Comparison of ENCODE assay signal across 24 cellular contexts in the genomic region with DNA sequence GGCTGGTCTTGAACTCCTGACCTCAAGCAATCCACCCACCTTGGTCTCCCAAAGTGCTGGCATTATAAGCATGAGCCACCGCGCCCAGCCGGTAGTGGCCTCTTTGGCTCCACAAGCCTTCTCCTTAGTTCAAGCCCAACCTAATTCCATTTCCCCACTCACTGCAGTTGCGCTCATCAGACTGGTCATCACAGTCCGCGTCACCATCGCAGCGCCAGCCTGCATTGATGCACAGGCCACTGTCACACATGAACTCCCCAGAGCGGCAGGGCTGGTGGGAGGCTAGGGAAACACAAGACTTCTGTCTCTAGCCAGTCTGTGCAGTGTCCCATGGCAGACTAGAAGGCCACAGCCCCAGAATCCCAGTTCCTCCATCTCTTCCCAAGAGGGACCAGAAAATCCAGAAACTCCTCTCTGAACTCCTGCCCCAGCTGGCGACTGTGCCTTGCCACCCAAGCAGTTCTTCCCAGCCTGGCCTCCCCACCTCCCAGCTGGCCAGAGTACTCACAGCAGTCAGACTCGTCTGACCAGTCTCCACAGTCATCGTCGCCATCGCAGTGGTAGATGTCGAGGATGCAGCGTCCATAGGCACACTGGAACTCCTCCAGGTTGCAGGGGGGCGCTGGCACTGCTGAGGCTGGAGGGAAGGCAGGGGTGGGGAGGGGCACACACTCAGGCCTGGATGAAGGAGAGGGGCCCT. TPM values are rescaled to one million over a fixed set of nuclear protein-coding genes. Genes with fewer than 3 reads are reported as not detected.
DNase-seq lines count a peak whose midpoint lies in the region; FAIRE-seq and TF ChIP-seq lines count a peak whose summit lies in the region.
"Had no signal": no experiment of that assay in that cellular context is flagged by ENCODE, and none has a peak within 500 bp of the region (broad histone marks: within the 10 kb centered on the region; RNA-seq: fewer than 3 reads in every experiment).

No MANE protein-coding gene starts in this region.

- DNase-seq in Calu3, result peak; percentile 77
- DNase-seq in HT-29 (ENCODE audit: low spot score), result peak; percentile 84
- DNase-seq in endothelial cell (ENCODE audit: low spot score), result no peak
- DNase-seq in osteoblast (ENCODE audit: insufficient read length, low spot score, missing footprints), result peak; percentile 83
- no peak for DNase-seq in immature natural killer cell
- DNase-seq in inferior parietal cortex (ENCODE audit: extremely low spot score), result no peak
- no peak for DNase-seq in GM19239 (ENCODE audit: insufficient read length, low spot score)
- DNase-seq: activated naive CD8-positive, alpha-beta T cell treated with anti-CD3 and anti-CD28 coated beads for 36 hours; CD4-positive, CD25-positive, alpha-beta regulatory T cell; effector CD8-positive, alpha-beta T cell; kidney glomerular epithelial cell; mesendoderm; naive B cell; NCI-H1105; NCI-H2107; NCI-H524; right cardiac atrium; stimulated activated CD4-positive, alpha-beta T cell treated with anti-CD3 and anti-CD28 coated beads, Interleukin-4, amount 100 ng/mL, for 24 hours; stimulated activated naive CD8-positive, alpha-beta T cell treated with anti-CD3 and anti-CD28 coated beads, Interleukin-15, Interleukin-2, amounts not matched to agents 100 U/mL and 50 U/mL, for 24 hours; T-helper 17 cell; tibial artery had no signal

- CTCF ChIA-PET in Calu3 (lab: Charles Lee), result interaction anchor here (0.5 kb wide), 1 partner anchor 32 kb away, joined by 5 read pairs; no protein-coding TSS in a partner anchor

- BruUV-seq in Calu3 (replicated peaks; lab: Mats Ljungman, UMichigan), result no TSS peak

- no peaks in the 10 kb centered on the region for H4K20me1 ChIP-seq in osteoblast (ENCODE audit: insufficient read depth, low read length)

- H3K27ac Mint-ChIP-seq in Calu3 (ENCODE audit: unreplicated experiment) (peak overlapping the region; percentile 77), endothelial cell (ENCODE audit: unreplicated experiment) (peak overlapping the region; percentile 6), immature natural killer cell (no peak overlapping the region)
- H3K27ac Mint-ChIP-seq: activated naive CD8-positive, alpha-beta T cell treated with anti-CD3 and anti-CD28 coated beads for 36 hours; activated T-helper 17 cell treated with anti-CD3 and anti-CD28 coated beads, Interleukin-2, amount 50 U/mL, for 72 hours; CD4-positive, CD25-positive, alpha-beta regulatory T cell; naive B cell; T-helper 17 cell had no signal

- no peak overlapping the region for H2AFZ ChIP-seq in osteoblast (ENCODE audit: low read length)

- peaks cover 2% of the 10 kb centered on the region for H3K27me3 Mint-ChIP-seq in Calu3 (ENCODE audit: unreplicated experiment)
- H3K27me3 Mint-ChIP-seq in endothelial cell (ENCODE audit: unreplicated experiment), result peaks cover 6% of the 10 kb centered on the region
- peaks cover 0 to 4% (median 1%) of the 10 kb centered on the region in 3 donors for H3K27me3 Mint-ChIP-seq in immature natural killer cell (ENCODE audit: low read depth in 3 of 3)
- H3K27me3 Mint-ChIP-seq: activated naive CD8-positive, alpha-beta T cell treated with anti-CD3 and anti-CD28 coated beads for 36 hours; CD4-positive, CD25-positive, alpha-beta regulatory T cell; naive B cell; T-helper 17 cell had no signal

- FAIRE-seq in GM19239 (lab: Jason Lieb, UNC), result no peak

- H3K4me3 Mint-ChIP-seq in Calu3 (ENCODE audit: low read depth, unreplicated experiment) (peak overlapping the region; percentile 14), endothelial cell (ENCODE audit: unreplicated experiment) (no peak overlapping the region), immature natural killer cell (no peak overlapping the region)
- H3K4me3 Mint-ChIP-seq: activated naive CD8-positive, alpha-beta T cell treated with anti-CD3 and anti-CD28 coated beads for 36 hours; activated T-helper 17 cell treated with anti-CD3 and anti-CD28 coated beads, Interleukin-2, amount 50 U/mL, for 72 hours; CD4-positive, CD25-positive, alpha-beta regulatory T cell; naive B cell; T-helper 17 cell had no signal

- peaks cover 12% of the 10 kb centered on the region for H3K36me3 Mint-ChIP-seq in Calu3 (ENCODE audit: insufficient read depth, unreplicated experiment)
- H3K36me3 Mint-ChIP-seq in endothelial cell (ENCODE audit: low read depth, unreplicated experiment), result peaks cover 18% of the 10 kb centered on the region
- no peaks in the 10 kb centered on the region for H3K36me3 Mint-ChIP-seq in immature natural killer cell
- H3K36me3 Mint-ChIP-seq: activated naive CD8-positive, alpha-beta T cell treated with anti-CD3 and anti-CD28 coated beads for 36 hours; CD4-positive, CD25-positive, alpha-beta regulatory T cell; naive B cell had no signal

- TF ChIP-seq CTCF in Calu3 (IDR thresholded peaks at IDR 0.05; ENCODE audit: unreplicated experiment) (no peak), endothelial cell (IDR thresholded peaks at IDR 0.05; ENCODE audit: unreplicated experiment) (no peak), osteoblast (IDR thresholded peaks at IDR 0.05; ENCODE audit: extremely low read depth, low read depth, low read length) (no peak)

- no peak overlapping the region for H3K27ac ChIP-seq in osteoblast (ENCODE audit: low read depth, low read length)
- H3K27ac ChIP-seq: gastroesophageal sphincter, SK-N-MC, tibial artery had no signal

- no peaks in the 10 kb centered on the region for H3K36me3 ChIP-seq in osteoblast (ENCODE audit: insufficient read depth, low read length)

- H3K79me2 ChIP-seq in osteoblast (ENCODE audit: insufficient read depth, low read length), result no peaks in the 10 kb centered on the region

- H3K4me1 ChIP-seq in osteoblast (ENCODE audit: insufficient read depth, low read length), result peaks cover 9% of the 10 kb centered on the region

- H3K4me2 ChIP-seq in osteoblast (ENCODE audit: insufficient read depth, low read length), result no peak overlapping the region

- H3K9me3 Mint-ChIP-seq in Calu3 (ENCODE audit: low read depth, unreplicated experiment), result no peaks in the 10 kb centered on the region
- no peaks in the 10 kb centered on the region for H3K9me3 Mint-ChIP-seq in endothelial cell (ENCODE audit: unreplicated experiment)
- no peaks in the 10 kb centered on the region for H3K9me3 Mint-ChIP-seq in immature natural killer cell
- H3K9me3 Mint-ChIP-seq: activated naive CD8-positive, alpha-beta T cell treated with anti-CD3 and anti-CD28 coated beads for 36 hours; activated T-helper 17 cell treated with anti-CD3 and anti-CD28 coated beads, Interleukin-2, amount 50 U/mL, for 72 hours; CD4-positive, CD25-positive, alpha-beta regulatory T cell had no signal

- H3K4me3 ChIP-seq in osteoblast (ENCODE audit: insufficient read depth, low read length), result no peak overlapping the region
- H3K4me3 ChIP-seq: gastroesophageal sphincter, SK-N-MC, tibial artery had no signal

- no peaks in the 10 kb centered on the region for H3K27me3 ChIP-seq in osteoblast (ENCODE audit: insufficient read depth, low read length)
- H3K27me3 ChIP-seq: gastroesophageal sphincter, tibial artery had no signal

- intact Hi-C loops in Calu3 (cut with micrococcal nuclease; ENCODE audit: unreplicated experiment), result no loop called here

- H3K4me1 Mint-ChIP-seq in Calu3 (ENCODE audit: low read depth, unreplicated experiment) (peaks cover 10% of the 10 kb centered on the region), endothelial cell (ENCODE audit: unreplicated experiment) (peaks cover 7% of the 10 kb centered on the region), immature natural killer cell (no peaks in the 10 kb centered on the region)
- H3K4me1 Mint-ChIP-seq: activated naive CD8-positive, alpha-beta T cell treated with anti-CD3 and anti-CD28 coated beads for 36 hours; activated T-helper 17 cell treated with anti-CD3 and anti-CD28 coated beads, Interleukin-2, amount 50 U/mL, for 72 hours; CD4-positive, CD25-positive, alpha-beta regulatory T cell; T-helper 17 cell had no signal

- H3K9me3 ChIP-seq in osteoblast (ENCODE audit: low read depth, low read length), result no peaks in the 10 kb centered on the region
- H3K9me3 ChIP-seq: gastroesophageal sphincter, tibial artery had no signal

RNA-seq across cellular contexts. Expression of gene LRP4, which starts 19.8 kb away (rescaled TPM):
- total RNA-seq in Calu3 (2022) (0.80 and 1.3 TPM in 2 replicates), endothelial cell (ENCODE audit: unreplicated experiment) (21.8 TPM), osteoblast (1.5 and 2.2 TPM in 2 replicates)
- 0.15 TPM in 1 of 2 replicates, not detected in the other for total RNA-seq in HT-29 (2014; rRNA removed; shearing (Covaris generic))
- polyA plus RNA-seq in immature natural killer cell, result not detected
- total RNA-seq: T-helper 17 cell had no signal
- polyA plus RNA-seq: CD4-positive, CD25-positive, alpha-beta regulatory T cell had no signal

RNA-seq across cellular contexts. Expression of gene CSTPP1, which starts 38.0 kb away (rescaled TPM):
- 23.2 and 24.3 TPM in 2 replicates for total RNA-seq in Calu3 (2022)
- total RNA-seq in HT-29 (2014; rRNA removed; shearing (Covaris generic)), result 45.7 and 61.6 TPM in 2 replicates
- total RNA-seq in endothelial cell (ENCODE audit: unreplicated experiment), result 30.0 TPM
- 27.1 and 31.5 TPM in 2 replicates for total RNA-seq in osteoblast
- 10 to 100 TPM; 13.2 to 24.1 (median 22.0) TPM for polyA plus RNA-seq in immature natural killer cell

RNA-seq across cellular contexts. Expression of gene CKAP5, which starts 52.5 kb away (rescaled TPM):
- 124 and 140 TPM in 2 replicates for total RNA-seq in Calu3 (2022)
- 62.7 and 76.0 TPM in 2 replicates for total RNA-seq in HT-29 (2014; rRNA removed; shearing (Covaris generic))
- total RNA-seq in endothelial cell (ENCODE audit: unreplicated experiment), result 84.4 TPM
- total RNA-seq in osteoblast, result 52.7 and 56.5 TPM in 2 replicates
- 10 to 100 TPM in 1 of 3 donors, 1 to 10 TPM in 2; 9.1 to 22.1 (median 9.4) TPM for polyA plus RNA-seq in immature natural killer cell

Comparison
In these comparisons a context has a peak if more than half of its experiments do, and no peak if none do; other contexts are left out.
1. DNase-seq: peak in Calu3 (single experiment), HT-29 (single experiment) and osteoblast (single experiment); none in endothelial cell (single experiment), immature natural killer cell (0 of 3), inferior parietal cortex (single experiment) and GM19239 (single experiment).
2. H3K27ac Mint-ChIP-seq: peak in Calu3 (single experiment) and endothelial cell (single experiment); none in immature natural killer cell (0 of 6).